In the genomic region with DNA sequence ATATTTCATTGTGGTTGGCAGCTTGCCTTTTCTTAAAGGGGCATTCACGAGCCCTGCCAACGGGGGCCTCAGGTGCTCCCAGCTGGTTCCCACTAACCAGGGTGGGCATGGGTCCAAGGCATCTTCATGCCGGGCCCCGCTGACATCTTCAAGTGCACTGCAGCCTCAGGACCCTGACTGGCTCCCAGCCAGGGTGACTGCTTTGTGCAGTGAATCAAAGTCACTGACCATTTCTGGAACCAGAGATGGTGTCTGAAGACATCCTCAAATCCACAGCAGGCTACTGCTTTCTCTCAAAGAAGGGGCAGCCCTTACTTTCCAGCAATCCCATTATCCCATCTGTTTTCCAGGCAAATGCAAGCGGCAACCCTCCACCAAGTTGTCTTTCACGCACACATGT, we compare ENCODE assay signal across 13 cellular contexts.
"Had no signal": no experiment of that assay in that cellular context is flagged by ENCODE, and none has a peak within 500 bp of the region (broad histone marks: within the 10 kb centered on the region; RNA-seq: fewer than 3 reads in every experiment).

No MANE protein-coding gene starts in this region.

- H3K4me1 ChIP-seq: adrenal gland had no signal

- H3K79me2 ChIP-seq: hepatocyte had no signal

- H3K4me3 Mint-ChIP-seq: activated CD4-positive, alpha-beta memory T cell treated with anti-CD3 and anti-CD28 coated beads, Interleukin-2, amount 10 ng/mL, durations not matched to agents 7 days and 5 days; activated naive CD4-positive, alpha-beta T cell treated with anti-CD3 and anti-CD28 coated beads, Interleukin-2, amount 50 U/mL, for 24 hours; activated T-cell treated with anti-CD3 and anti-CD28 coated beads, Interleukin-2, amount 50 U/mL, for 24 hours; neural crest cell; stimulated activated memory B cell treated with anti-CD40 and anti-IgM and Interleukin-4, amounts not matched to agents 10 μg/mL and 1 μg/mL and 100 μg/mL, for 72 hours had no signal

- H3K9me3 ChIP-seq: adrenal gland had no signal

- H3K4me3 ChIP-seq: adrenal gland, cardiac muscle cell, hepatocyte had no signal

- H3K36me3 Mint-ChIP-seq: activated naive CD4-positive, alpha-beta T cell treated with anti-CD3 and anti-CD28 coated beads, Interleukin-2, amount 50 U/mL, for 24 hours had no signal

- DNase-seq: activated CD4-positive, alpha-beta memory T cell treated with anti-CD3 and anti-CD28 coated beads, Interleukin-2, amount 10 ng/mL, durations not matched to agents 7 days and 5 days; activated CD4-positive, alpha-beta T cell treated with anti-CD3 and anti-CD28 coated beads for 4 hours; activated T-cell treated with anti-CD3 and anti-CD28 coated beads, Interleukin-2, amount 50 U/mL, for 24 hours; adrenal gland; midbrain; stimulated activated CD4-positive, alpha-beta T cell treated with anti-CD3 and anti-CD28 coated beads, Interleukin-12 subunit alpha, Interleukin-12 subunit beta, amount 100 ng/mL, for 4 hours; T-helper 2 cell; trophoblast cell had no signal

- H3K4me2 ChIP-seq: hepatocyte had no signal

- H3K4me1 Mint-ChIP-seq: neural crest cell; stimulated activated memory B cell treated with anti-CD40 and anti-IgM and Interleukin-4, amounts not matched to agents 10 μg/mL and 1 μg/mL and 100 μg/mL, for 72 hours had no signal

- H3K27me3 ChIP-seq: adrenal gland, cardiac muscle cell, hepatocyte had no signal

- H3K27ac ChIP-seq: adrenal gland, cardiac muscle cell, hepatocyte had no signal

- H3K27ac Mint-ChIP-seq: activated CD4-positive, alpha-beta memory T cell treated with anti-CD3 and anti-CD28 coated beads, Interleukin-2, amount 10 ng/mL, durations not matched to agents 7 days and 5 days; activated naive CD4-positive, alpha-beta T cell treated with anti-CD3 and anti-CD28 coated beads, Interleukin-2, amount 50 U/mL, for 24 hours; activated T-cell treated with anti-CD3 and anti-CD28 coated beads, Interleukin-2, amount 50 U/mL, for 24 hours; stimulated activated memory B cell treated with anti-CD40 and anti-IgM and Interleukin-4, amounts not matched to agents 10 μg/mL and 1 μg/mL and 100 μg/mL, for 72 hours had no signal

- H3K36me3 ChIP-seq: adrenal gland, cardiac muscle cell had no signal

- H3K9me3 Mint-ChIP-seq: activated naive CD4-positive, alpha-beta T cell treated with anti-CD3 and anti-CD28 coated beads, Interleukin-2, amount 50 U/mL, for 24 hours had no signal

- H2AFZ ChIP-seq: hepatocyte had no signal

- H3K27me3 Mint-ChIP-seq: activated CD4-positive, alpha-beta memory T cell treated with anti-CD3 and anti-CD28 coated beads, Interleukin-2, amount 10 ng/mL, durations not matched to agents 7 days and 5 days had no signal
